In the genomic region with DNA sequence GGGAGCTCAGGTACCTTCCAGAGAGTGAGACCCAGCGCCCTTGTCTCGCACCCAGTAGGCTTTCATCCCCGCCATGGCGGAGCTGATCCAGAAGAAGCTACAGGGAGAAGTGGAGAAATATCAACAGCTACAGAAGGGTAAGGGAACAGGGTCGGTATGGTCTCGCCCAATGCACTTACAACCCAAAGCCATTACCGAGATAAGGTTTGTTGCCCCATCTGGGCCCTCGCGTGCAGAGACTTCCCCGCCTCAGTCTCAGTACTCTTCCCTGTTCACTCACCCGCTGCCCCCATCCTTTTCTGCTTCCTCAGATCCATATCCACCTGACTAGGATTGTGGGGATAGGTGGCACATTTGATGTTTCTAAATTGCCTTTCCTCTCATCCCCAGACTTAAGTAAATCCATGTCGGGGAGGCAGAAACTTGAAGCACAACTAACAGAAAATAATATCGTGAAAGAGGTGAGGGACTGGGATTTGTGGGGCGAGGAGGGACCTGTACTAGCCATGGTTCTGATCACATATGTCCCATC, we compare ENCODE assay signal across 1 cellular context.
TF ChIP-seq lines count a peak whose summit lies in the region.

No MANE protein-coding gene starts in this region.

TF ChIP-seq in K562, 482 proteins besides CTCF, POLR2A, EP300 and RAD21 (continued from another document):
- TF ChIP-seq, protein P1, sequence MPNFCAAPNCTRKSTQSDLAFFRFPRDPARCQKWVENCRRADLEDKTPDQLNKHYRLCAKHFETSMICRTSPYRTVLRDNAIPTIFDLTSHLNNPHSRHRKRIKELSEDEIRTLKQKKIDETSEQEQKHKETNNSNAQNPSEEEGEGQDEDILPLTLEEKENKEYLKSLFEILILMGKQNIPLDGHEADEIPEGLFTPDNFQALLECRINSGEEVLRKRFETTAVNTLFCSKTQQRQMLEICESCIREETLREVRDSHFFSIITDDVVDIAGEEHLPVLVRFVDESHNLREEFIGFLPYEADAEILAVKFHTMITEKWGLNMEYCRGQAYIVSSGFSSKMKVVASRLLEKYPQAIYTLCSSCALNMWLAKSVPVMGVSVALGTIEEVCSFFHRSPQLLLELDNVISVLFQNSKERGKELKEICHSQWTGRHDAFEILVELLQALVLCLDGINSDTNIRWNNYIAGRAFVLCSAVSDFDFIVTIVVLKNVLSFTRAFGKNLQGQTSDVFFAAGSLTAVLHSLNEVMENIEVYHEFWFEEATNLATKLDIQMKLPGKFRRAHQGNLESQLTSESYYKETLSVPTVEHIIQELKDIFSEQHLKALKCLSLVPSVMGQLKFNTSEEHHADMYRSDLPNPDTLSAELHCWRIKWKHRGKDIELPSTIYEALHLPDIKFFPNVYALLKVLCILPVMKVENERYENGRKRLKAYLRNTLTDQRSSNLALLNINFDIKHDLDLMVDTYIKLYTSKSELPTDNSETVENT (CRISPR knock-in tag; IDR thresholded peaks at IDR 0.05) = no peak
- TF ChIP-seq, protein P2, sequence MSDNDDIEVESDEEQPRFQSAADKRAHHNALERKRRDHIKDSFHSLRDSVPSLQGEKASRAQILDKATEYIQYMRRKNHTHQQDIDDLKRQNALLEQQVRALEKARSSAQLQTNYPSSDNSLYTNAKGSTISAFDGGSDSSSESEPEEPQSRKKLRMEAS (CRISPR knock-in tag; IDR thresholded peaks at IDR 0.05) = peak; percentile 48
- TF ChIP-seq NFRKB (IDR thresholded peaks at IDR 0.05; ENCODE audit: low read depth) (0 out of 2 replicates have a peak, but pooled peaks have one; percentile 68), HDAC2 (IDR thresholded peaks at IDR 0.05) (0 out of 2 replicates have a peak, but pooled peaks have one; percentile 2), NR2C1 (IDR thresholded peaks at IDR 0.05) (no peak), NR2C1 (tag; IDR thresholded peaks at IDR 0.05) (no peak), SRSF3 (IDR thresholded peaks at IDR 0.05; ENCODE audit: insufficient read depth, low read length) (no peak), ZKSCAN1 (IDR thresholded peaks at IDR 0.05; ENCODE audit: low read depth, low read length) (peak; percentile 97), HOXB6 (CRISPR knock-in tag; IDR thresholded peaks at IDR 0.05; ENCODE audit: borderline replicate concordance) (no peak), KLF13 (tag; IDR thresholded peaks at IDR 0.05; ENCODE audit: borderline replicate concordance, low read depth) (no peak), NCOA1 (IDR thresholded peaks at IDR 0.05; ENCODE audit: low read depth) (0 out of 2 replicates have a peak, but pooled peaks have one; percentile 8), TAF7 (tag; IDR thresholded peaks at IDR 0.05) (0 out of 2 replicates have a peak, but pooled peaks have one; percentile 8), GABPA (tag; conservative IDR thresholded peaks at IDR 0.05; ENCODE audit: low read depth) (peak; percentile 60; the same call in 1 of the 2 replicates), ZNF830 (CRISPR knock-in tag; IDR thresholded peaks at IDR 0.05) (0 out of 2 replicates have a peak, but pooled peaks have one; percentile 9), NFIC (IDR thresholded peaks at IDR 0.05) (no peak)
- TF ChIP-seq, protein P3, sequence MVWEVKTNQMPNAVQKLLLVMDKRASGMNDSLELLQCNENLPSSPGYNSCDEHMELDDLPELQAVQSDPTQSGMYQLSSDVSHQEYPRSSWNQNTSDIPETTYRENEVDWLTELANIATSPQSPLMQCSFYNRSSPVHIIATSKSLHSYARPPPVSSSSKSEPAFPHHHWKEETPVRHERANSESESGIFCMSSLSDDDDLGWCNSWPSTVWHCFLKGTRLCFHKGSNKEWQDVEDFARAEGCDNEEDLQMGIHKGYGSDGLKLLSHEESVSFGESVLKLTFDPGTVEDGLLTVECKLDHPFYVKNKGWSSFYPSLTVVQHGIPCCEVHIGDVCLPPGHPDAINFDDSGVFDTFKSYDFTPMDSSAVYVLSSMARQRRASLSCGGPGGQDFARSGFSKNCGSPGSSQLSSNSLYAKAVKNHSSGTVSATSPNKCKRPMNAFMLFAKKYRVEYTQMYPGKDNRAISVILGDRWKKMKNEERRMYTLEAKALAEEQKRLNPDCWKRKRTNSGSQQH (CRISPR knock-in tag; IDR thresholded peaks at IDR 0.05) = peak; percentile 77; the same call in 1 of the 2 replicates
- TF ChIP-seq, protein P4, sequence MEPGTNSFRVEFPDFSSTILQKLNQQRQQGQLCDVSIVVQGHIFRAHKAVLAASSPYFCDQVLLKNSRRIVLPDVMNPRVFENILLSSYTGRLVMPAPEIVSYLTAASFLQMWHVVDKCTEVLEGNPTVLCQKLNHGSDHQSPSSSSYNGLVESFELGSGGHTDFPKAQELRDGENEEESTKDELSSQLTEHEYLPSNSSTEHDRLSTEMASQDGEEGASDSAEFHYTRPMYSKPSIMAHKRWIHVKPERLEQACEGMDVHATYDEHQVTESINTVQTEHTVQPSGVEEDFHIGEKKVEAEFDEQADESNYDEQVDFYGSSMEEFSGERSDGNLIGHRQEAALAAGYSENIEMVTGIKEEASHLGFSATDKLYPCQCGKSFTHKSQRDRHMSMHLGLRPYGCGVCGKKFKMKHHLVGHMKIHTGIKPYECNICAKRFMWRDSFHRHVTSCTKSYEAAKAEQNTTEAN (CRISPR knock-in tag; IDR thresholded peaks at IDR 0.05) = no peak
- TF ChIP-seq, protein P5, sequence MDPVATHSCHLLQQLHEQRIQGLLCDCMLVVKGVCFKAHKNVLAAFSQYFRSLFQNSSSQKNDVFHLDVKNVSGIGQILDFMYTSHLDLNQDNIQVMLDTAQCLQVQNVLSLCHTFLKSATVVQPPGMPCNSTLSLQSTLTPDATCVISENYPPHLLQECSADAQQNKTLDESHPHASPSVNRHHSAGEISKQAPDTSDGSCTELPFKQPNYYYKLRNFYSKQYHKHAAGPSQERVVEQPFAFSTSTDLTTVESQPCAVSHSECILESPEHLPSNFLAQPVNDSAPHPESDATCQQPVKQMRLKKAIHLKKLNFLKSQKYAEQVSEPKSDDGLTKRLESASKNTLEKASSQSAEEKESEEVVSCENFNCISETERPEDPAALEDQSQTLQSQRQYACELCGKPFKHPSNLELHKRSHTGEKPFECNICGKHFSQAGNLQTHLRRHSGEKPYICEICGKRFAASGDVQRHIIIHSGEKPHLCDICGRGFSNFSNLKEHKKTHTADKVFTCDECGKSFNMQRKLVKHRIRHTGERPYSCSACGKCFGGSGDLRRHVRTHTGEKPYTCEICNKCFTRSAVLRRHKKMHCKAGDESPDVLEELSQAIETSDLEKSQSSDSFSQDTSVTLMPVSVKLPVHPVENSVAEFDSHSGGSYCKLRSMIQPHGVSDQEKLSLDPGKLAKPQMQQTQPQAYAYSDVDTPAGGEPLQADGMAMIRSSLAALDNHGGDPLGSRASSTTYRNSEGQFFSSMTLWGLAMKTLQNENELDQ (CRISPR knock-in tag; IDR thresholded peaks at IDR 0.05; ENCODE audit: borderline replicate concordance) = 0 out of 2 replicates have a peak, but pooled peaks have one; percentile 20
- TF ChIP-seq, protein P6, sequence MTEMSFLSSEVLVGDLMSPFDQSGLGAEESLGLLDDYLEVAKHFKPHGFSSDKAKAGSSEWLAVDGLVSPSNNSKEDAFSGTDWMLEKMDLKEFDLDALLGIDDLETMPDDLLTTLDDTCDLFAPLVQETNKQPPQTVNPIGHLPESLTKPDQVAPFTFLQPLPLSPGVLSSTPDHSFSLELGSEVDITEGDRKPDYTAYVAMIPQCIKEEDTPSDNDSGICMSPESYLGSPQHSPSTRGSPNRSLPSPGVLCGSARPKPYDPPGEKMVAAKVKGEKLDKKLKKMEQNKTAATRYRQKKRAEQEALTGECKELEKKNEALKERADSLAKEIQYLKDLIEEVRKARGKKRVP (CRISPR knock-in tag; IDR thresholded peaks at IDR 0.05) = 0 out of 2 replicates have a peak, but pooled peaks have one; percentile 3
TF ChIP-seq in K562: peak in this region for 26.
